ENCODE assay signal across 7 cellular contexts in the genomic region with DNA sequence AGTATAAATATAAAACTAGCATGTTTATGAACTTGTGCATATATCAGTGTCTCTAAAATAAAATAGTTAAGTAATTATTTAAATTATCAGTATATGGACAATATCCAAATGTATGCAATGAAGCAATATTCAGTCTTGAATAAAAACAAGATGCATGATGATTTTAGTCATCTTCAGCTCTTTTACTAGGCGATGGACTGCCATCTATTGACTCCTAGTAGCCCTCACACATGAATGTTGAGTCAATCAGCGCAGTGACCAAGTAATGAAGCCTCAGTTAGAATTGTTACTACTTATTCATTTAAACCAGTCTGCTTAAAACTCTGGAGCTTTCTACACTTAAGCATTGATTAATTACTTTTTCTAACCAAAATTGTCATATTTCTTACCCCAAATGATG.
DNase-seq lines count a peak whose midpoint lies in the region; ATAC-seq and TF ChIP-seq lines count a peak whose summit lies in the region.

No MANE protein-coding gene starts in this region.

- DNase-seq in GM03348 (ENCODE audit: low spot score) (peak; percentile 23), memory B cell (ENCODE audit: low spot score in 2 of 2) (peak in 1 of 2 donors; percentile 41), glutamatergic neuron (no peak)
- DNase-seq in activated CD8-positive, alpha-beta memory T cell treated with anti-CD3 and anti-CD28 coated beads for 24 hours: no peak
- DNase-seq in stimulated activated naive CD8-positive, alpha-beta T cell treated with anti-CD3 and anti-CD28 coated beads, Interleukin-15, Interleukin-2, amounts not matched to agents 100 U/mL and 50 U/mL, for 24 hours: no peak

- H3K4me3 Mint-ChIP-seq in memory B cell (no peak overlapping the region), glutamatergic neuron (ENCODE audit: unreplicated experiment) (no peak overlapping the region)

- TF ChIP-seq CTCF in glutamatergic neuron (IDR thresholded peaks at IDR 0.05; ENCODE audit: partially characterized antibody, unreplicated experiment): no peak

- no peak overlapping the region for H3K27ac Mint-ChIP-seq in memory B cell
- no peak overlapping the region for H3K27ac Mint-ChIP-seq in glutamatergic neuron (ENCODE audit: unreplicated experiment)

- H3K27me3 Mint-ChIP-seq in memory B cell: no peaks in the 10 kb centered on the region
- no peaks in the 10 kb centered on the region for H3K27me3 Mint-ChIP-seq in glutamatergic neuron (ENCODE audit: unreplicated experiment)

- peak; percentile 42 for ATAC-seq in HG02623 (IDR thresholded peaks at IDR 0.05; ENCODE audit: unreplicated experiment)
- ATAC-seq in SK-N-SH treated with all-trans-retinoic acid at 6 μM for 48 hours: peak; percentile 60; the same call in 2 of the 3 replicates
- ATAC-seq in memory B cell (ENCODE audit: low read depth): peak; percentile 50
- no peak for ATAC-seq in stimulated activated naive CD8-positive, alpha-beta T cell treated with anti-CD3 and anti-CD28 coated beads, Interleukin-15, Interleukin-2, amounts not matched to agents 100 U/mL and 50 U/mL, for 24 hours

- no peaks in the 10 kb centered on the region for H3K9me3 Mint-ChIP-seq in memory B cell
- no peaks in the 10 kb centered on the region for H3K9me3 Mint-ChIP-seq in glutamatergic neuron (ENCODE audit: unreplicated experiment)

- H3K36me3 Mint-ChIP-seq in memory B cell (peaks cover 1% of the 10 kb centered on the region), glutamatergic neuron (ENCODE audit: unreplicated experiment) (no peaks in the 10 kb centered on the region)

- peaks cover 18% of the 10 kb centered on the region for H3K4me1 Mint-ChIP-seq in memory B cell
- H3K4me1 Mint-ChIP-seq in glutamatergic neuron (ENCODE audit: low read depth, unreplicated experiment): peaks cover 9% of the 10 kb centered on the region

TF ChIP-seq in SK-N-SH treated with all-trans-retinoic acid at 6 μM for 48 hours, 23 proteins besides CTCF, POLR2A, EP300 and RAD21:
- TF ChIP-seq OSR1 (CRISPR knock-in tag; IDR thresholded peaks at IDR 0.05): no peak
- no peak for TF ChIP-seq ZNF70 (CRISPR knock-in tag; IDR thresholded peaks at IDR 0.05)
- no peak for TF ChIP-seq ESRRG (CRISPR knock-in tag; IDR thresholded peaks at IDR 0.05)
- TF ChIP-seq, protein P1, sequence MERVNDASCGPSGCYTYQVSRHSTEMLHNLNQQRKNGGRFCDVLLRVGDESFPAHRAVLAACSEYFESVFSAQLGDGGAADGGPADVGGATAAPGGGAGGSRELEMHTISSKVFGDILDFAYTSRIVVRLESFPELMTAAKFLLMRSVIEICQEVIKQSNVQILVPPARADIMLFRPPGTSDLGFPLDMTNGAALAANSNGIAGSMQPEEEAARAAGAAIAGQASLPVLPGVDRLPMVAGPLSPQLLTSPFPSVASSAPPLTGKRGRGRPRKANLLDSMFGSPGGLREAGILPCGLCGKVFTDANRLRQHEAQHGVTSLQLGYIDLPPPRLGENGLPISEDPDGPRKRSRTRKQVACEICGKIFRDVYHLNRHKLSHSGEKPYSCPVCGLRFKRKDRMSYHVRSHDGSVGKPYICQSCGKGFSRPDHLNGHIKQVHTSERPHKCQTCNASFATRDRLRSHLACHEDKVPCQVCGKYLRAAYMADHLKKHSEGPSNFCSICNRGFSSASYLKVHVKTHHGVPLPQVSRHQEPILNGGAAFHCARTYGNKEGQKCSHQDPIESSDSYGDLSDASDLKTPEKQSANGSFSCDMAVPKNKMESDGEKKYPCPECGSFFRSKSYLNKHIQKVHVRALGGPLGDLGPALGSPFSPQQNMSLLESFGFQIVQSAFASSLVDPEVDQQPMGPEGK (CRISPR knock-in tag; IDR thresholded peaks at IDR 0.05; ENCODE audit: borderline replicate concordance): no peak
- TF ChIP-seq ZNF8 (CRISPR knock-in tag; IDR thresholded peaks at IDR 0.05): no peak
- no peak for TF ChIP-seq ZFP30 (CRISPR knock-in tag; IDR thresholded peaks at IDR 0.05)
- no peak for TF ChIP-seq SNAI2 (CRISPR knock-in tag; IDR thresholded peaks at IDR 0.05)
